20 cellular contexts compared by ENCODE assay signal in the genomic region with DNA sequence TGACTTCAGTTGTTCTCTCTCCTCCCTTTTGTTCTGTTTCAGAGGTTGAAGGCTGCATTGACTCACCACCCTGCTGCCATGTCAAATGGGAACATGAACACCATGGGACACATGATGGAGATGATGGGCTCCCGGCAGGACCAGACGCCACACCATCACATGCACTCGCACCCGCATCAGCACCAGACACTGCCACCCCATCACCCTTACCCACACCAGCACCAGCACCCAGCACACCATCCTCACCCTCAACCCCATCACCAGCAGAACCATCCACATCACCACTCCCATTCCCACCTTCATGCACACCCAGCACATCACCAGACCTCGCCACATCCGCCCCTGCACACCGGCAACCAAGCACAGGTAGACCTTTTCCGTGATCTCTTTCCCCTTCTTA.
A peak's percentile ranks its signal among the peaks of the same experiment; 100 is the strongest.
DNase-seq lines count a peak whose midpoint lies in the region; ATAC-seq, FAIRE-seq and TF ChIP-seq lines count a peak whose summit lies in the region.
"Had no signal": no experiment of that assay in that cellular context is flagged by ENCODE, and none has a peak within 500 bp of the region (broad histone marks: within the 10 kb centered on the region; RNA-seq: fewer than 3 reads in every experiment).

No MANE protein-coding gene starts in this region.

- H3K36me3 ChIP-seq in GM23248 (ENCODE audit: low read depth) (no peaks in the 10 kb centered on the region), kidney (ENCODE audit: control insufficient read depth in 1 of 2, insufficient read depth in 2 of 2, low read length in 2 of 2) (no peaks in the 10 kb centered on the region), osteoblast (ENCODE audit: insufficient read depth, low read length) (no peaks in the 10 kb centered on the region), MM.1S (replicated peaks; ENCODE audit: insufficient read depth, low read length) (no peaks in the 10 kb centered on the region)

- H3K4me1 ChIP-seq in GM23248 (ENCODE audit: insufficient read depth) = peaks cover 70% of the 10 kb centered on the region
- no peaks in the 10 kb centered on the region for H3K4me1 ChIP-seq in kidney (ENCODE audit: control insufficient read depth in 1 of 2, insufficient read depth in 1 of 2, low read depth in 1 of 2, low read length in 2 of 2)
- H3K4me1 ChIP-seq in osteoblast (ENCODE audit: insufficient read depth, low read length) = peaks cover 32% of the 10 kb centered on the region
- H3K4me1 ChIP-seq in MM.1S (ENCODE audit: low read length) = no peaks in the 10 kb centered on the region; the same call in 1 of the 2 replicates
- H3K4me1 ChIP-seq: Caco-2 had no signal

- H3K9me2 ChIP-seq in GM23248 (ENCODE audit: insufficient read depth) (no peaks in the 10 kb centered on the region), MM.1S (replicated peaks; ENCODE audit: insufficient read depth, low read length) (no peaks in the 10 kb centered on the region)

- no peaks in the 10 kb centered on the region for H3K9me3 ChIP-seq in GM23248 (ENCODE audit: low read depth)
- H3K9me3 ChIP-seq in kidney (ENCODE audit: control insufficient read depth in 1 of 2, low read length in 2 of 2) = no peaks in the 10 kb centered on the region
- no peaks in the 10 kb centered on the region for H3K9me3 ChIP-seq in osteoblast (ENCODE audit: low read depth, low read length)
- no peaks in the 10 kb centered on the region for H3K9me3 ChIP-seq in MM.1S (replicated peaks; ENCODE audit: insufficient read depth, low read length)
- H3K9me3 ChIP-seq: BLaER1, Caco-2 had no signal

- H4K20me1 ChIP-seq in GM23248 (ENCODE audit: insufficient read depth) (no peaks in the 10 kb centered on the region), osteoblast (ENCODE audit: insufficient read depth, low read length) (no peaks in the 10 kb centered on the region), MM.1S (ENCODE audit: insufficient read depth, low read length) (no peaks in the 10 kb centered on the region)
- H4K20me1 ChIP-seq: BLaER1 had no signal

- H3K79me2 ChIP-seq in GM23248 (ENCODE audit: insufficient read depth) = no peaks in the 10 kb centered on the region
- no peaks in the 10 kb centered on the region for H3K79me2 ChIP-seq in osteoblast (ENCODE audit: insufficient read depth, low read length)
- no peaks in the 10 kb centered on the region for H3K79me2 ChIP-seq in MM.1S (ENCODE audit: low read length)

- DNase-seq in GM23248 (no peak), kidney (peak; percentile 54), osteoblast (ENCODE audit: insufficient read length, low spot score, missing footprints) (no peak), foreskin melanocyte (no peak), MM.1S (no peak)
- DNase-seq: Caco-2; CD4-positive, CD25-positive, alpha-beta regulatory T cell; CD8-positive, alpha-beta T cell; DMS153; DND-41; H7 had no signal

- H3K27ac ChIP-seq in GM23248 (peak overlapping the region; percentile 83), kidney (ENCODE audit: low read depth in 2 of 2, low read length in 2 of 2) (no peak overlapping the region), osteoblast (ENCODE audit: low read depth, low read length) (peak overlapping the region; percentile 63), MM.1S (ENCODE audit: low read length) (no peak overlapping the region)
- H3K27ac ChIP-seq: 22Rv1, BLaER1, C4-2B had no signal

- H3K27me3 ChIP-seq in GM23248 (replicated peaks; ENCODE audit: insufficient read depth) = no peaks in the 10 kb centered on the region
- H3K27me3 ChIP-seq in osteoblast (ENCODE audit: insufficient read depth, low read length) = no peaks in the 10 kb centered on the region
- H3K27me3 ChIP-seq in MM.1S (replicated peaks; ENCODE audit: insufficient read depth, low read length) = no peaks in the 10 kb centered on the region
- H3K27me3 ChIP-seq: BLaER1 had no signal

- H3F3A ChIP-seq in GM23248 (ENCODE audit: insufficient read depth) (peaks cover 58% of the 10 kb centered on the region), MM.1S (ENCODE audit: insufficient read depth, low read length) (no peaks in the 10 kb centered on the region)

- in situ Hi-C loops in GM23248 (cut with MboI) = no loop called here

- no peak for ATAC-seq in SK-N-SH treated with all-trans-retinoic acid at 6 μM for 48 hours
- ATAC-seq: CD8-positive, alpha-beta T cell; HCT116 had no signal

- H3K4me2 ChIP-seq in GM23248 (ENCODE audit: unreplicated experiment) (no peak overlapping the region), osteoblast (ENCODE audit: insufficient read depth, low read length) (no peak overlapping the region), MM.1S (ENCODE audit: low read depth, low read length) (no peak overlapping the region)
- H3K4me2 ChIP-seq: BLaER1 had no signal

- H3K4me3 ChIP-seq in GM23248 = no peak overlapping the region
- H3K4me3 ChIP-seq in kidney (ENCODE audit: low read length in 2 of 2) = no peak overlapping the region
- H3K4me3 ChIP-seq in osteoblast (ENCODE audit: insufficient read depth, low read length) = no peak overlapping the region
- H3K4me3 ChIP-seq in MM.1S (ENCODE audit: low read length) = no peak overlapping the region
- H3K4me3 ChIP-seq: BLaER1 had no signal

- intact Hi-C loops in kidney (cut with DNase I) = no loop called here

- TF ChIP-seq CTCF in kidney (IDR thresholded peaks at IDR 0.05; ENCODE audit: borderline replicate concordance, extremely low read depth, insufficient read depth) (no peak), osteoblast (IDR thresholded peaks at IDR 0.05; ENCODE audit: extremely low read depth, low read depth, low read length) (no peak), MM.1S (IDR thresholded peaks at IDR 0.05; ENCODE audit: low read length) (no peak)

- FAIRE-seq in kidney (lab: Jason Lieb, UNC) = no peak
- FAIRE-seq: A204.1, G401.6, GM12892, H1 had no signal

- no peak overlapping the region for H2AFZ ChIP-seq in GM23248
- no peak overlapping the region for H2AFZ ChIP-seq in osteoblast (ENCODE audit: low read length)
- no peak overlapping the region for H2AFZ ChIP-seq in MM.1S (ENCODE audit: low read length)

- WGBS in GM23248 (ENCODE audit: low coverage in 1 of 2, low lambda C conversion rate in 2 of 2, missing lambda C conversion rate in 2 of 2), 2 experiments = 94 to 99% methylated on average over 8 of the region's 8 CpGs

- H3K9ac ChIP-seq in GM23248 (no peak overlapping the region), kidney (ENCODE audit: low read length in 2 of 2) (no peak overlapping the region), MM.1S (ENCODE audit: low read length) (no peak overlapping the region)
- H3K9ac ChIP-seq: BLaER1 had no signal

TF ChIP-seq in SK-N-SH treated with all-trans-retinoic acid at 6 μM for 48 hours, 23 proteins besides CTCF, POLR2A, EP300 and RAD21 (continues in another document):
- TF ChIP-seq RARB (CRISPR knock-in tag; IDR thresholded peaks at IDR 0.05) (no peak), ZFP3 (CRISPR knock-in tag; IDR thresholded peaks at IDR 0.05) (no peak), ZNF70 (CRISPR knock-in tag; IDR thresholded peaks at IDR 0.05) (no peak), ARNTL (CRISPR knock-in tag; IDR thresholded peaks at IDR 0.05; ENCODE audit: borderline replicate concordance, low read depth) (no peak), ZC3H10 (CRISPR knock-in tag; IDR thresholded peaks at IDR 0.05) (no peak)
- TF ChIP-seq, protein P1, sequence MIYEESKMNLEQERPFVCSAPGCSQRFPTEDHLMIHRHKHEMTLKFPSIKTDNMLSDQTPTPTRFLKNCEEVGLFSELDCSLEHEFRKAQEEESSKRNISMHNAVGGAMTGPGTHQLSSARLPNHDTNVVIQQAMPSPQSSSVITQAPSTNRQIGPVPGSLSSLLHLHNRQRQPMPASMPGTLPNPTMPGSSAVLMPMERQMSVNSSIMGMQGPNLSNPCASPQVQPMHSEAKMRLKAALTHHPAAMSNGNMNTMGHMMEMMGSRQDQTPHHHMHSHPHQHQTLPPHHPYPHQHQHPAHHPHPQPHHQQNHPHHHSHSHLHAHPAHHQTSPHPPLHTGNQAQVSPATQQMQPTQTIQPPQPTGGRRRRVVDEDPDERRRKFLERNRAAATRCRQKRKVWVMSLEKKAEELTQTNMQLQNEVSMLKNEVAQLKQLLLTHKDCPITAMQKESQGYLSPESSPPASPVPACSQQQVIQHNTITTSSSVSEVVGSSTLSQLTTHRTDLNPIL (CRISPR knock-in tag; IDR thresholded peaks at IDR 0.05; ENCODE audit: low read depth) = no peak
- TF ChIP-seq, protein P2, sequence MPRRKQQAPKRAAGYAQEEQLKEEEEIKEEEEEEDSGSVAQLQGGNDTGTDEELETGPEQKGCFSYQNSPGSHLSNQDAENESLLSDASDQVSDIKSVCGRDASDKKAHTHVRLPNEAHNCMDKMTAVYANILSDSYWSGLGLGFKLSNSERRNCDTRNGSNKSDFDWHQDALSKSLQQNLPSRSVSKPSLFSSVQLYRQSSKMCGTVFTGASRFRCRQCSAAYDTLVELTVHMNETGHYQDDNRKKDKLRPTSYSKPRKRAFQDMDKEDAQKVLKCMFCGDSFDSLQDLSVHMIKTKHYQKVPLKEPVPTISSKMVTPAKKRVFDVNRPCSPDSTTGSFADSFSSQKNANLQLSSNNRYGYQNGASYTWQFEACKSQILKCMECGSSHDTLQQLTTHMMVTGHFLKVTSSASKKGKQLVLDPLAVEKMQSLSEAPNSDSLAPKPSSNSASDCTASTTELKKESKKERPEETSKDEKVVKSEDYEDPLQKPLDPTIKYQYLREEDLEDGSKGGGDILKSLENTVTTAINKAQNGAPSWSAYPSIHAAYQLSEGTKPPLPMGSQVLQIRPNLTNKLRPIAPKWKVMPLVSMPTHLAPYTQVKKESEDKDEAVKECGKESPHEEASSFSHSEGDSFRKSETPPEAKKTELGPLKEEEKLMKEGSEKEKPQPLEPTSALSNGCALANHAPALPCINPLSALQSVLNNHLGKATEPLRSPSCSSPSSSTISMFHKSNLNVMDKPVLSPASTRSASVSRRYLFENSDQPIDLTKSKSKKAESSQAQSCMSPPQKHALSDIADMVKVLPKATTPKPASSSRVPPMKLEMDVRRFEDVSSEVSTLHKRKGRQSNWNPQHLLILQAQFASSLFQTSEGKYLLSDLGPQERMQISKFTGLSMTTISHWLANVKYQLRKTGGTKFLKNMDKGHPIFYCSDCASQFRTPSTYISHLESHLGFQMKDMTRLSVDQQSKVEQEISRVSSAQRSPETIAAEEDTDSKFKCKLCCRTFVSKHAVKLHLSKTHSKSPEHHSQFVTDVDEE (CRISPR knock-in tag; IDR thresholded peaks at IDR 0.05) = no peak
- TF ChIP-seq, protein P3, sequence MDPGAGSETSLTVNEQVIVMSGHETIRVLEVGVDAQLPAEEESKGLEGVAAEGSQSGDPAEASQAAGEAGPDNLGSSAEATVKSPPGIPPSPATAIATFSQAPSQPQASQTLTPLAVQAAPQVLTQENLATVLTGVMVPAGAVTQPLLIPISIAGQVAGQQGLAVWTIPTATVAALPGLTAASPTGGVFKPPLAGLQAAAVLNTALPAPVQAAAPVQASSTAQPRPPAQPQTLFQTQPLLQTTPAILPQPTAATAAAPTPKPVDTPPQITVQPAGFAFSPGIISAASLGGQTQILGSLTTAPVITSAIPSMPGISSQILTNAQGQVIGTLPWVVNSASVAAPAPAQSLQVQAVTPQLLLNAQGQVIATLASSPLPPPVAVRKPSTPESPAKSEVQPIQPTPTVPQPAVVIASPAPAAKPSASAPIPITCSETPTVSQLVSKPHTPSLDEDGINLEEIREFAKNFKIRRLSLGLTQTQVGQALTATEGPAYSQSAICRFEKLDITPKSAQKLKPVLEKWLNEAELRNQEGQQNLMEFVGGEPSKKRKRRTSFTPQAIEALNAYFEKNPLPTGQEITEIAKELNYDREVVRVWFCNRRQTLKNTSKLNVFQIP (CRISPR knock-in tag; IDR thresholded peaks at IDR 0.05; ENCODE audit: borderline replicate concordance, low read depth) = no peak

Comparison
In these comparisons a context has a peak if more than half of its experiments do, and no peak if none do; other contexts are left out.
1. H3K27ac ChIP-seq: peak in GM23248 (single experiment) and osteoblast (single experiment); none in kidney (0 of 2) and MM.1S (single experiment).